1 cellular context compared by ENCODE assay signal in the genomic region with DNA sequence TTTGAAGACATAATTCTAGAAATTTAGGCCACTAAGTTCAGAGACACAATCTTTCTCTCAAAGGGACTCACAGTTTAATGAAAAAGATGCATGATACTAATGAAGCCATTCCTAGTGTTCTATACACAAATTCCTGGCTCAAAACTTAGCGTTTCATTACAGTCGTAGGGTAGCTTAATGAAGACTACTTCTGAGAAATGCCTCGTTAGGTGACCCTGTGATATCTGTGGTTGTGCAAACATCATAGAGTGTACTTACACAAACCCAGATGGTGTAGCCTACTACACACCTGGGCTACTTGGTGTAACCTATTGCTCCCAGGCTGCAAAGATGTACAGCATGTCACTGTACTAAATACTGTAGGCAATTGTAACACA.
TF ChIP-seq lines count a peak whose summit lies in the region.

No MANE protein-coding gene starts in this region.

TF ChIP-seq in HCT116, 20 proteins besides CTCF, POLR2A, EP300 and RAD21 (continued from another document):
- TF ChIP-seq, protein P1, sequence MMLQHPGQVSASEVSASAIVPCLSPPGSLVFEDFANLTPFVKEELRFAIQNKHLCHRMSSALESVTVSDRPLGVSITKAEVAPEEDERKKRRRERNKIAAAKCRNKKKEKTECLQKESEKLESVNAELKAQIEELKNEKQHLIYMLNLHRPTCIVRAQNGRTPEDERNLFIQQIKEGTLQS (IDR thresholded peaks at IDR 0.05), result no peak
